8 cellular contexts compared by ENCODE assay signal in genomic region chr13:19862511-19863313, GRCh38. TPM values are rescaled to one million over a fixed set of nuclear protein-coding genes. Genes with fewer than 3 reads are reported as not detected.
DNase-seq lines count a peak whose midpoint lies in the region; ATAC-seq and TF ChIP-seq lines count a peak whose summit lies in the region.

No MANE protein-coding gene starts in this region.

- ATAC-seq in HG03460 (IDR thresholded peaks at IDR 0.05; ENCODE audit: unreplicated experiment) = peak; percentile 2
- ATAC-seq in body of pancreas = peak; percentile 3
- no peak for ATAC-seq in GM21390 (IDR thresholded peaks at IDR 0.05; ENCODE audit: unreplicated experiment)

- TF ChIP-seq CTCF in body of pancreas (IDR thresholded peaks at IDR 0.05) = peak in 1 of 7 experiments; percentile 7
- TF ChIP-seq CTCF in smooth muscle cell (IDR thresholded peaks at IDR 0.05; ENCODE audit: borderline replicate concordance, insufficient read depth, poor library complexity, severe bottlenecking) = no peak

- peak overlapping the region; percentile 84 for H3K4me2 ChIP-seq in smooth muscle cell

- H3K36me3 ChIP-seq in body of pancreas (replicated peaks in 1 of 2; ENCODE audit: insufficient read depth in 1 of 2, low read depth in 2 of 2) (no peaks in the 10 kb centered on the region), smooth muscle cell (ENCODE audit: low read depth) (no peaks in the 10 kb centered on the region)

- peaks cover 27% of the 10 kb centered on the region for H3K4me1 ChIP-seq in body of pancreas
- peaks cover 13% of the 10 kb centered on the region for H3K4me1 ChIP-seq in smooth muscle cell (ENCODE audit: low read depth)

- intact Hi-C loops in body of pancreas (cut with DNase I) = no loop called here

- peak overlapping the region; percentile 95 for H3K9ac ChIP-seq in smooth muscle cell (ENCODE audit: low read depth)

- 0 to 1% methylated on average over 18 to 44 of the region's 65 CpGs for WGBS in body of pancreas, 2 donors
- under 1% methylated on average over 32 of the region's 65 CpGs for WGBS in smooth muscle cell (ENCODE audit: low lambda C conversion rate)

- H3K9me3 ChIP-seq in body of pancreas (no peaks in the 10 kb centered on the region), smooth muscle cell (replicated peaks; ENCODE audit: low read depth) (no peaks in the 10 kb centered on the region)

- H3K27me3 ChIP-seq in body of pancreas = no peaks in the 10 kb centered on the region
- H3K27me3 ChIP-seq in smooth muscle cell (ENCODE audit: low read depth) = no peaks in the 10 kb centered on the region

- H3F3A ChIP-seq in smooth muscle cell (ENCODE audit: low read depth) = peaks cover 20% of the 10 kb centered on the region

- H3K27ac ChIP-seq in body of pancreas (peak overlapping the region; percentile 86 to 99 (median 96)), smooth muscle cell (ENCODE audit: low read depth) (peak overlapping the region; percentile 90)

- no peak for TF ChIP-seq POLR2A in body of pancreas (IDR thresholded peaks at IDR 0.05)

- H3K79me2 ChIP-seq in smooth muscle cell (ENCODE audit: low read depth) = peaks cover 49% of the 10 kb centered on the region

- peak; percentile 20 to 44 for DNase-seq in NCI-H446 (lab: John Stamatoyannopoulos, UW)
- no peak for DNase-seq in NCI-H446 treated with DMSO at 0.1 percent for 48 hours (lab: John Stamatoyannopoulos, UW)
- peak; percentile 26 for DNase-seq in T-helper 22 cell (ENCODE audit: low read depth)
- DNase-seq in body of pancreas = peak; percentile 19 to 40 (median 32)
- DNase-seq in iPS-NIHi7 (ENCODE audit: extremely low spot score) = peak; percentile 27
- DNase-seq in smooth muscle cell (lab: John Stamatoyannopoulos, UW; ENCODE audit: unreplicated experiment) = peak; percentile 45

- H4K20me1 ChIP-seq in smooth muscle cell (ENCODE audit: low read depth) = peaks cover 45% of the 10 kb centered on the region

- H2AFZ ChIP-seq in smooth muscle cell (ENCODE audit: low read depth) = peak overlapping the region; percentile 70

- H3K4me3 ChIP-seq in body of pancreas (peak overlapping the region; percentile 83 to 86), smooth muscle cell (peak overlapping the region; percentile 97)

RNA-seq across cellular contexts. Expression of gene ZMYM5, which starts 0.7 kb away (rescaled TPM):
- 10 to 100 TPM; 10.6 to 16.8 TPM for total RNA-seq in body of pancreas
- 20.9 and 21.0 TPM in 2 replicates for total RNA-seq in smooth muscle cell
- 14.1 and 17.3 TPM in 2 replicates for polyA plus RNA-seq in smooth muscle cell
